2 cellular contexts compared by ENCODE assay signal in the genomic region with DNA sequence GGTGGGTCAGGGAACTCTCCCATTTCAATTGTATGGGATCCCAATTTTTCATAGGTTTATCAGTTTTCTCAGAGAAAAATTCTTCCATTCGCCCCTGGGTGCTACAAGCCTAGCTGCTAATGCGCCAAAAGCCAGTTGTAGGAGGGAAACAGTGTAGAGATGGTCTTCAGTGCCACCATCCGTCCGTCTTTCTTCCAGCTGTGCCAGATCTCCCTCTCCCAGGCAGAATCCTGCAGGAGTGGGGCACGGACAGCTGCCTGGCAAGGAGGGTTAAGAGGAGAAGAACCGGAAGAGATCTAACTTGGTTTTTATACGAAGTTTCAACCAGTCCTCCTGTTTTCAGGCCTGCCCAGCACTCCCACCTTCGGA.
TF ChIP-seq lines count a peak whose summit lies in the region.

No MANE protein-coding gene starts in this region.

TF ChIP-seq in IMR-90, 13 proteins besides CTCF, POLR2A, EP300 and RAD21:
- no peak for TF ChIP-seq MXI1 (IDR thresholded peaks at IDR 0.05; ENCODE audit: borderline replicate concordance, low read depth, low read length)
- TF ChIP-seq NFE2L2 (IDR thresholded peaks at IDR 0.05; ENCODE audit: low read depth, low read length), result no peak
- TF ChIP-seq FOS (IDR thresholded peaks at IDR 0.05; ENCODE audit: low read depth, low read length), result no peak
- TF ChIP-seq RCOR1 (IDR thresholded peaks at IDR 0.05; ENCODE audit: insufficient replicate concordance, low read length), result no peak
- TF ChIP-seq RFX5 (IDR thresholded peaks at IDR 0.05; ENCODE audit: low read depth, low read length), result no peak
- TF ChIP-seq CHD1 (IDR thresholded peaks at IDR 0.05; ENCODE audit: low read depth, low read length), result no peak
- no peak for TF ChIP-seq SMC3 (IDR thresholded peaks at IDR 0.05; ENCODE audit: low read depth, low read length)
- TF ChIP-seq, protein P1, sequence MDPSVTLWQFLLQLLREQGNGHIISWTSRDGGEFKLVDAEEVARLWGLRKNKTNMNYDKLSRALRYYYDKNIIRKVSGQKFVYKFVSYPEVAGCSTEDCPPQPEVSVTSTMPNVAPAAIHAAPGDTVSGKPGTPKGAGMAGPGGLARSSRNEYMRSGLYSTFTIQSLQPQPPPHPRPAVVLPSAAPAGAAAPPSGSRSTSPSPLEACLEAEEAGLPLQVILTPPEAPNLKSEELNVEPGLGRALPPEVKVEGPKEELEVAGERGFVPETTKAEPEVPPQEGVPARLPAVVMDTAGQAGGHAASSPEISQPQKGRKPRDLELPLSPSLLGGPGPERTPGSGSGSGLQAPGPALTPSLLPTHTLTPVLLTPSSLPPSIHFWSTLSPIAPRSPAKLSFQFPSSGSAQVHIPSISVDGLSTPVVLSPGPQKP (IDR thresholded peaks at IDR 0.05; ENCODE audit: borderline replicate concordance, low read depth, low read length), result no peak
- TF ChIP-seq, protein P2, sequence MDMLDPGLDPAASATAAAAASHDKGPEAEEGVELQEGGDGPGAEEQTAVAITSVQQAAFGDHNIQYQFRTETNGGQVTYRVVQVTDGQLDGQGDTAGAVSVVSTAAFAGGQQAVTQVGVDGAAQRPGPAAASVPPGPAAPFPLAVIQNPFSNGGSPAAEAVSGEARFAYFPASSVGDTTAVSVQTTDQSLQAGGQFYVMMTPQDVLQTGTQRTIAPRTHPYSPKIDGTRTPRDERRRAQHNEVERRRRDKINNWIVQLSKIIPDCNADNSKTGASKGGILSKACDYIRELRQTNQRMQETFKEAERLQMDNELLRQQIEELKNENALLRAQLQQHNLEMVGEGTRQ (IDR thresholded peaks at IDR 0.05; ENCODE audit: low read depth, low read length), result no peak
- no peak for TF ChIP-seq MAZ (IDR thresholded peaks at IDR 0.05; ENCODE audit: borderline replicate concordance, low read depth, low read length)
- TF ChIP-seq BHLHE40 (IDR thresholded peaks at IDR 0.05; ENCODE audit: low read depth, low read length), result no peak
- TF ChIP-seq MAFK (IDR thresholded peaks at IDR 0.05; ENCODE audit: low read depth, low read length), result no peak

TF ChIP-seq in K562, 482 proteins besides CTCF, POLR2A, EP300 and RAD21:
- TF ChIP-seq, protein P3, sequence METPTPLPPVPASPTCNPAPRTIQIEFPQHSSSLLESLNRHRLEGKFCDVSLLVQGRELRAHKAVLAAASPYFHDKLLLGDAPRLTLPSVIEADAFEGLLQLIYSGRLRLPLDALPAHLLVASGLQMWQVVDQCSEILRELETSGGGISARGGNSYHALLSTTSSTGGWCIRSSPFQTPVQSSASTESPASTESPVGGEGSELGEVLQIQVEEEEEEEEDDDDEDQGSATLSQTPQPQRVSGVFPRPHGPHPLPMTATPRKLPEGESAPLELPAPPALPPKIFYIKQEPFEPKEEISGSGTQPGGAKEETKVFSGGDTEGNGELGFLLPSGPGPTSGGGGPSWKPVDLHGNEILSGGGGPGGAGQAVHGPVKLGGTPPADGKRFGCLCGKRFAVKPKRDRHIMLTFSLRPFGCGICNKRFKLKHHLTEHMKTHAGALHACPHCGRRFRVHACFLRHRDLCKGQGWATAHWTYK (CRISPR knock-in tag; IDR thresholded peaks at IDR 0.05), result no peak
- TF ChIP-seq CBFA2T2 (conservative IDR thresholded peaks at IDR 0.05), result no peak
- no peak for TF ChIP-seq ZNF239 (CRISPR knock-in tag; IDR thresholded peaks at IDR 0.05)
- no peak for TF ChIP-seq ZNF583 (CRISPR knock-in tag; IDR thresholded peaks at IDR 0.05)
- no peak for TF ChIP-seq ASH1L (IDR thresholded peaks at IDR 0.05; ENCODE audit: borderline replicate concordance, low read depth, partially characterized antibody)
- TF ChIP-seq TAF1 (IDR thresholded peaks at IDR 0.05; ENCODE audit: control insufficient read depth, extremely low read depth, insufficient read depth, low read length, severe bottlenecking), result no peak
- no peak for TF ChIP-seq EHMT2 (IDR thresholded peaks at IDR 0.05)
- TF ChIP-seq SLC30A9 (CRISPR knock-in tag; IDR thresholded peaks at IDR 0.05), result no peak
- TF ChIP-seq DACH1 (IDR thresholded peaks at IDR 0.05; ENCODE audit: partially characterized antibody), result no peak
- TF ChIP-seq TOE1 (IDR thresholded peaks at IDR 0.05; ENCODE audit: borderline replicate concordance), result no peak
- TF ChIP-seq TOE1 (CRISPR knock-in tag; IDR thresholded peaks at IDR 0.05; ENCODE audit: borderline replicate concordance, low read depth), result no peak
- TF ChIP-seq RAD51 (IDR thresholded peaks at IDR 0.05; ENCODE audit: borderline replicate concordance, low read depth), result no peak
- TF ChIP-seq YBX1 (IDR thresholded peaks at IDR 0.05), result no peak
- TF ChIP-seq, protein P4, sequence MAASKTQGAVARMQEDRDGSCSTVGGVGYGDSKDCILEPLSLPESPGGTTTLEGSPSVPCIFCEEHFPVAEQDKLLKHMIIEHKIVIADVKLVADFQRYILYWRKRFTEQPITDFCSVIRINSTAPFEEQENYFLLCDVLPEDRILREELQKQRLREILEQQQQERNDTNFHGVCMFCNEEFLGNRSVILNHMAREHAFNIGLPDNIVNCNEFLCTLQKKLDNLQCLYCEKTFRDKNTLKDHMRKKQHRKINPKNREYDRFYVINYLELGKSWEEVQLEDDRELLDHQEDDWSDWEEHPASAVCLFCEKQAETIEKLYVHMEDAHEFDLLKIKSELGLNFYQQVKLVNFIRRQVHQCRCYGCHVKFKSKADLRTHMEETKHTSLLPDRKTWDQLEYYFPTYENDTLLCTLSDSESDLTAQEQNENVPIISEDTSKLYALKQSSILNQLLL (CRISPR knock-in tag; IDR thresholded peaks at IDR 0.05; ENCODE audit: borderline replicate concordance), result no peak
- TF ChIP-seq MTA2 (IDR thresholded peaks at IDR 0.05; ENCODE audit: low read depth), result no peak
- TF ChIP-seq ELF1 (tag; IDR thresholded peaks at IDR 0.05), result no peak
- TF ChIP-seq, protein P5, sequence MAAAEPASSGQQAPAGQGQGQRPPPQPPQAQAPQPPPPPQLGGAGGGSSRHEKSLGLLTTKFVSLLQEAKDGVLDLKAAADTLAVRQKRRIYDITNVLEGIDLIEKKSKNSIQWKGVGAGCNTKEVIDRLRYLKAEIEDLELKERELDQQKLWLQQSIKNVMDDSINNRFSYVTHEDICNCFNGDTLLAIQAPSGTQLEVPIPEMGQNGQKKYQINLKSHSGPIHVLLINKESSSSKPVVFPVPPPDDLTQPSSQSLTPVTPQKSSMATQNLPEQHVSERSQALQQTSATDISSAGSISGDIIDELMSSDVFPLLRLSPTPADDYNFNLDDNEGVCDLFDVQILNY (CRISPR knock-in tag; IDR thresholded peaks at IDR 0.05), result no peak
- TF ChIP-seq ZNF431 (CRISPR knock-in tag; IDR thresholded peaks at IDR 0.05), result no peak
- no peak for TF ChIP-seq SETDB1 (IDR thresholded peaks at IDR 0.05; ENCODE audit: low read length)
- TF ChIP-seq, protein P6, sequence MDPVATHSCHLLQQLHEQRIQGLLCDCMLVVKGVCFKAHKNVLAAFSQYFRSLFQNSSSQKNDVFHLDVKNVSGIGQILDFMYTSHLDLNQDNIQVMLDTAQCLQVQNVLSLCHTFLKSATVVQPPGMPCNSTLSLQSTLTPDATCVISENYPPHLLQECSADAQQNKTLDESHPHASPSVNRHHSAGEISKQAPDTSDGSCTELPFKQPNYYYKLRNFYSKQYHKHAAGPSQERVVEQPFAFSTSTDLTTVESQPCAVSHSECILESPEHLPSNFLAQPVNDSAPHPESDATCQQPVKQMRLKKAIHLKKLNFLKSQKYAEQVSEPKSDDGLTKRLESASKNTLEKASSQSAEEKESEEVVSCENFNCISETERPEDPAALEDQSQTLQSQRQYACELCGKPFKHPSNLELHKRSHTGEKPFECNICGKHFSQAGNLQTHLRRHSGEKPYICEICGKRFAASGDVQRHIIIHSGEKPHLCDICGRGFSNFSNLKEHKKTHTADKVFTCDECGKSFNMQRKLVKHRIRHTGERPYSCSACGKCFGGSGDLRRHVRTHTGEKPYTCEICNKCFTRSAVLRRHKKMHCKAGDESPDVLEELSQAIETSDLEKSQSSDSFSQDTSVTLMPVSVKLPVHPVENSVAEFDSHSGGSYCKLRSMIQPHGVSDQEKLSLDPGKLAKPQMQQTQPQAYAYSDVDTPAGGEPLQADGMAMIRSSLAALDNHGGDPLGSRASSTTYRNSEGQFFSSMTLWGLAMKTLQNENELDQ (CRISPR knock-in tag; IDR thresholded peaks at IDR 0.05; ENCODE audit: borderline replicate concordance), result no peak
- TF ChIP-seq, protein P7, sequence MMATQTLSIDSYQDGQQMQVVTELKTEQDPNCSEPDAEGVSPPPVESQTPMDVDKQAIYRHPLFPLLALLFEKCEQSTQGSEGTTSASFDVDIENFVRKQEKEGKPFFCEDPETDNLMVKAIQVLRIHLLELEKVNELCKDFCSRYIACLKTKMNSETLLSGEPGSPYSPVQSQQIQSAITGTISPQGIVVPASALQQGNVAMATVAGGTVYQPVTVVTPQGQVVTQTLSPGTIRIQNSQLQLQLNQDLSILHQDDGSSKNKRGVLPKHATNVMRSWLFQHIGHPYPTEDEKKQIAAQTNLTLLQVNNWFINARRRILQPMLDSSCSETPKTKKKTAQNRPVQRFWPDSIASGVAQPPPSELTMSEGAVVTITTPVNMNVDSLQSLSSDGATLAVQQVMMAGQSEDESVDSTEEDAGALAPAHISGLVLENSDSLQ (IDR thresholded peaks at IDR 0.05), result no peak
